ENCODE assay signal across 8 cellular contexts in the genomic region with DNA sequence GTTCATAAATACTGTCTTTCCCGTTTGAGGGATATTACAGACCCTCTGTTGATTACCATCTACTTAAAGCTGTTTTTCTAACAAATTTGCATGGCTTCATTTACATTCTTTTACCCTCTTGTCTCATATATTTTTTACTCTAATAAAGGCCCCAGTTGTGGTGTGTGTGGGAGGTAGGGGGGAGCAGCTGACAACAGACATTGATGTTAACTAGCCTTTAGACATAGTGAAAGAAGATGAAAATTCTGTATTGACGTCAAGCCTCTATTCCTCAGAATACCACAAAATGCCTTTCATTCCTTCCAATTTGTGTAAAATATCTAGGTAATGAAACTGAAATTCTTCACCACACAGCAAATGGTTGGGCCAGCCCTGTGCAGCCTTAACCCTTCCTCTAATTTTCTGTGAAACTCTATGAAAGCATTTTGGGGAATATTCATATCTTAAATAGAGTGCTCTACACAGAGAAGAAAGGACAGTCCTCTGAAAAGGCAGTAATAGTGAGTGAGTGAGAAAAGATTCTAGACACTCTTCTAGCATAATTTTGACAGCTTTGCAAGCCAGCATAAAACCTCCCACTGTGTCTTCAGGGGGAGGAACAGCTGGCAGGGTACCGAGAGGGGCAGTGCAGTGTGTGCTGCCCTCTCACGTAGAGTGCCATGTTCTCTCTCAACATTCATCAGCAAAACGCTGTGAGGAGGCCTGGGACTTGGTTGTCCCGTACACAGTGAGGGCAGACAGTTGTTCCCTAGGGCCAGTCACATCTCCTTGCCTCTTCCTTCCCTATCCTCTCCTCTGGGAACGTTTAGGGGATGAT. TPM values are rescaled to one million over a fixed set of nuclear protein-coding genes. Genes with fewer than 3 reads are reported as not detected.
DNase-seq lines count a peak whose midpoint lies in the region; ATAC-seq and TF ChIP-seq lines count a peak whose summit lies in the region.

No MANE protein-coding gene starts in this region.

- H3K4me3 Mint-ChIP-seq in GM23338: no peak overlapping the region

- H3K4me1 Mint-ChIP-seq in GM23338: peaks cover 5% of the 10 kb centered on the region

- H3K79me2 ChIP-seq in smooth muscle cell (ENCODE audit: low read depth) (peaks cover 7% of the 10 kb centered on the region), GM23338 (replicated peaks; ENCODE audit: insufficient read depth) (no peaks in the 10 kb centered on the region)

- WGBS in smooth muscle cell (ENCODE audit: low lambda C conversion rate): 60% methylated on average over 7 of the region's 7 CpGs

- no peaks in the 10 kb centered on the region for H3K27me3 Mint-ChIP-seq in GM23338 (ENCODE audit: insufficient read depth, low read depth, poor library complexity)

- H3K27me3 ChIP-seq in brain microvascular endothelial cell (replicated peaks): no peaks in the 10 kb centered on the region
- H3K27me3 ChIP-seq in smooth muscle cell (ENCODE audit: low read depth): no peaks in the 10 kb centered on the region
- no peaks in the 10 kb centered on the region for H3K27me3 ChIP-seq in GM23338 (ENCODE audit: insufficient read depth)

- peak overlapping the region; percentile 48 for H3K9ac ChIP-seq in smooth muscle cell (ENCODE audit: low read depth)

- no peaks in the 10 kb centered on the region for H3K9me3 ChIP-seq in smooth muscle cell (replicated peaks; ENCODE audit: low read depth)

- in situ Hi-C loops in brain microvascular endothelial cell (cut with HindIII; ENCODE audit: low pct_ligation_motif_present, low sequenced_read_pairs): loop anchor here (25.0 kb wide), 1 partner anchor 225 kb away; a partner anchor contains a TSS

- no peaks in the 10 kb centered on the region for H4K20me1 ChIP-seq in smooth muscle cell (ENCODE audit: low read depth)
- no peaks in the 10 kb centered on the region for H4K20me1 ChIP-seq in GM23338 (replicated peaks; ENCODE audit: insufficient read depth)

- ATAC-seq in HG03442 (IDR thresholded peaks at IDR 0.05; ENCODE audit: unreplicated experiment) (peak; percentile 53), GM18909 (IDR thresholded peaks at IDR 0.05; ENCODE audit: poor library complexity, unreplicated experiment) (no peak), GM23338 (no peak)

- no peaks in the 10 kb centered on the region for H3K9me3 Mint-ChIP-seq in GM23338

- no peak overlapping the region for H3K27ac Mint-ChIP-seq in GM23338

- TF ChIP-seq CTCF in brain microvascular endothelial cell (IDR thresholded peaks at IDR 0.05; ENCODE audit: low read depth, low read length, missing control alignments) (peak; percentile 12), smooth muscle cell (IDR thresholded peaks at IDR 0.05; ENCODE audit: borderline replicate concordance, insufficient read depth, poor library complexity, severe bottlenecking) (no peak), GM23338 (conservative IDR thresholded peaks at IDR 0.05; ENCODE audit: low read depth in 2 of 2) (no peak)

- H3K36me3 ChIP-seq in brain microvascular endothelial cell (replicated peaks) (peaks cover 45% of the 10 kb centered on the region), smooth muscle cell (ENCODE audit: low read depth) (no peaks in the 10 kb centered on the region), GM23338 (ENCODE audit: insufficient read depth) (no peaks in the 10 kb centered on the region)

- H3K9me2 ChIP-seq in GM23338 (ENCODE audit: insufficient read depth): no peaks in the 10 kb centered on the region

- H3K27ac ChIP-seq in brain microvascular endothelial cell (peak overlapping the region; percentile 92), smooth muscle cell (ENCODE audit: low read depth) (peak overlapping the region; percentile 91), GM23338 (ENCODE audit: low read depth) (no peak overlapping the region; the same call in 1 of the 2 replicates)

- DNase-seq in NCI-H524 (lab: John Stamatoyannopoulos, UW) (peak; percentile 19 to 54), NCI-H524 treated with DMSO at 0.1 percent for 48 hours (lab: John Stamatoyannopoulos, UW) (no peak), brain microvascular endothelial cell (peak; percentile 81), smooth muscle cell (lab: John Stamatoyannopoulos, UW; ENCODE audit: unreplicated experiment) (no peak), SKM-1 treated with dmso at 0.1 percent for 144 hours (lab: John Stamatoyannopoulos, UW; ENCODE audit: unreplicated experiment) (no peak), GM23338 (ENCODE audit: low spot score) (no peak)

- H3K4me1 ChIP-seq in smooth muscle cell (ENCODE audit: low read depth): peaks cover 12% of the 10 kb centered on the region
- H3K4me1 ChIP-seq in GM23338 (ENCODE audit: insufficient read depth): no peaks in the 10 kb centered on the region

- peaks cover 9% of the 10 kb centered on the region; the same call in 2 of the 3 replicates for H3K36me3 Mint-ChIP-seq in GM23338 (ENCODE audit: low read depth)

- H3F3A ChIP-seq in smooth muscle cell (ENCODE audit: low read depth): peaks cover 7% of the 10 kb centered on the region
- no peaks in the 10 kb centered on the region for H3F3A ChIP-seq in GM23338 (replicated peaks; ENCODE audit: low read depth)

- H3K4me3 ChIP-seq in brain microvascular endothelial cell (ENCODE audit: low read depth, low read length) (no peak overlapping the region), smooth muscle cell (no peak overlapping the region), GM23338 (no peak overlapping the region)

- no peak overlapping the region for H2AFZ ChIP-seq in smooth muscle cell (ENCODE audit: low read depth)
- H2AFZ ChIP-seq in GM23338: no peak overlapping the region

- H3K4me2 ChIP-seq in smooth muscle cell: peak overlapping the region; percentile 46
- no peak overlapping the region for H3K4me2 ChIP-seq in GM23338

TF ChIP-seq in GM23338, 12 proteins besides CTCF, POLR2A, EP300 and RAD21 (continues in another document):
- TF ChIP-seq ZNF114 (CRISPR knock-in tag; IDR thresholded peaks at IDR 0.05) (no peak), POLR2AphosphoS5 (IDR thresholded peaks at IDR 0.05; ENCODE audit: low read depth) (no peak), ZNF331 (CRISPR knock-in tag; IDR thresholded peaks at IDR 0.05; ENCODE audit: low read depth) (no peak), CREB1 (CRISPR knock-in tag; IDR thresholded peaks at IDR 0.05; ENCODE audit: low read depth) (no peak), JUNB (IDR thresholded peaks at IDR 0.05; ENCODE audit: unreplicated experiment) (no peak), NANOG (IDR thresholded peaks at IDR 0.05; ENCODE audit: borderline replicate concordance) (no peak)
- TF ChIP-seq, protein P1, sequence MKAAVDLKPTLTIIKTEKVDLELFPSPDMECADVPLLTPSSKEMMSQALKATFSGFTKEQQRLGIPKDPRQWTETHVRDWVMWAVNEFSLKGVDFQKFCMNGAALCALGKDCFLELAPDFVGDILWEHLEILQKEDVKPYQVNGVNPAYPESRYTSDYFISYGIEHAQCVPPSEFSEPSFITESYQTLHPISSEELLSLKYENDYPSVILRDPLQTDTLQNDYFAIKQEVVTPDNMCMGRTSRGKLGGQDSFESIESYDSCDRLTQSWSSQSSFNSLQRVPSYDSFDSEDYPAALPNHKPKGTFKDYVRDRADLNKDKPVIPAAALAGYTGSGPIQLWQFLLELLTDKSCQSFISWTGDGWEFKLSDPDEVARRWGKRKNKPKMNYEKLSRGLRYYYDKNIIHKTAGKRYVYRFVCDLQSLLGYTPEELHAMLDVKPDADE (IDR thresholded peaks at IDR 0.05): no peak

RNA-seq across cellular contexts. Expression of a gene that starts 20.1 kb away (rescaled TPM):
- 53.5 and 58.1 TPM in 2 replicates for total RNA-seq in smooth muscle cell
- 95.7 and 102 TPM in 2 replicates for polyA plus RNA-seq in smooth muscle cell
- 50.2 and 56.5 TPM in 2 replicates for total RNA-seq in GM23338 (2014; rRNA removed; shearing (Covaris generic))
- 42.7 and 45.4 TPM in 2 replicates for polyA plus RNA-seq in GM23338 (2016; fragmentation: Nextera tagmentation; extraction: Ambion mirVana)

Comparison
In these comparisons a context has a peak if more than half of its experiments do, and no peak if none do; other contexts are left out.
1. DNase-seq: peak in NCI-H524 (2 of 2) and brain microvascular endothelial cell (single experiment); none in NCI-H524 treated with DMSO at 0.1 percent for 48 hours (single experiment), smooth muscle cell (single experiment), SKM-1 treated with dmso at 0.1 percent for 144 hours (single experiment) and GM23338 (single experiment).